1 cellular context compared by ENCODE assay signal in the genomic region with DNA sequence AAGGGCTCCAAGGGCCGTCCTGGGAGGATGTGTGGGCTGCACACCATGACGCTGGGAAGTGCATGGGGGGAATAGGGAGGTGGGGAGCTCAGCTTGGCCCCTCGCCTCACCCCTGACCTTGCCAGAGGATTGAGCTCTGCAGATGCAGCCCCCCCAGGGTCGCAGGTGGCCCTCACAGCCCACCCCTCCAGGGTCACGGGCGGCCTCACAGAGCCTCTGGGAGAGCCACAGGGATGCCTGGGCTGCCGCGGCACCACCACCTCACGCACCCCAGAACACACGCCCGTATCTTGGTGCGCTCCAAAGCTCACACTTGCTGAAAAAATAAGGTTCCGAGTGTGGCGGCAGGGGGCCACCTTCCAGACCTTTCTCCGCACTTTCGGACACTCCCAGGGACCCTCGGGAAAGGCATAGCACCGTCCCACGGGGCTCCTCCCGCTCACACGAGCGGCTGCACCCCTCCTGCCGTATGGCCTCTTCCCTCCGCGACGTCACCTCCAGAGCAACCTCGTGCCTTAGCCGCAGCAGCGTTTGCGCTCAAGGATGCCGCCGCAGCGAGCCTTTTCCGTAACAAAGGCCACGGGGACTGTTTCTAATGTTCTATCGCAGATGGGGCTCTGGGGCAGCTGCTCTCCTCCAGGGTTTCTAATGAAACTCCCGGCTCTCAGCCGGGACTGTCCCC.
TF ChIP-seq lines count a peak whose summit lies in the region.

No MANE protein-coding gene starts in this region.

TF ChIP-seq in HepG2, 621 proteins besides CTCF, POLR2A, EP300 and RAD21:
- TF ChIP-seq, protein P1, sequence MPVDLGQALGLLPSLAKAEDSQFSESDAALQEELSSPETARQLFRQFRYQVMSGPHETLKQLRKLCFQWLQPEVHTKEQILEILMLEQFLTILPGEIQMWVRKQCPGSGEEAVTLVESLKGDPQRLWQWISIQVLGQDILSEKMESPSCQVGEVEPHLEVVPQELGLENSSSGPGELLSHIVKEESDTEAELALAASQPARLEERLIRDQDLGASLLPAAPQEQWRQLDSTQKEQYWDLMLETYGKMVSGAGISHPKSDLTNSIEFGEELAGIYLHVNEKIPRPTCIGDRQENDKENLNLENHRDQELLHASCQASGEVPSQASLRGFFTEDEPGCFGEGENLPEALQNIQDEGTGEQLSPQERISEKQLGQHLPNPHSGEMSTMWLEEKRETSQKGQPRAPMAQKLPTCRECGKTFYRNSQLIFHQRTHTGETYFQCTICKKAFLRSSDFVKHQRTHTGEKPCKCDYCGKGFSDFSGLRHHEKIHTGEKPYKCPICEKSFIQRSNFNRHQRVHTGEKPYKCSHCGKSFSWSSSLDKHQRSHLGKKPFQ (CRISPR knock-in tag; IDR thresholded peaks at IDR 0.05; ENCODE audit: insufficient replicate concordance), result no peak
- no peak for TF ChIP-seq SP140L (CRISPR knock-in tag; IDR thresholded peaks at IDR 0.05; ENCODE audit: borderline replicate concordance)
- no peak for TF ChIP-seq ZNF441 (CRISPR knock-in tag; IDR thresholded peaks at IDR 0.05; ENCODE audit: borderline replicate concordance)
- TF ChIP-seq PLRG1 (conservative IDR thresholded peaks at IDR 0.05), result no peak
